1 cellular context compared by ENCODE assay signal in the genomic region with DNA sequence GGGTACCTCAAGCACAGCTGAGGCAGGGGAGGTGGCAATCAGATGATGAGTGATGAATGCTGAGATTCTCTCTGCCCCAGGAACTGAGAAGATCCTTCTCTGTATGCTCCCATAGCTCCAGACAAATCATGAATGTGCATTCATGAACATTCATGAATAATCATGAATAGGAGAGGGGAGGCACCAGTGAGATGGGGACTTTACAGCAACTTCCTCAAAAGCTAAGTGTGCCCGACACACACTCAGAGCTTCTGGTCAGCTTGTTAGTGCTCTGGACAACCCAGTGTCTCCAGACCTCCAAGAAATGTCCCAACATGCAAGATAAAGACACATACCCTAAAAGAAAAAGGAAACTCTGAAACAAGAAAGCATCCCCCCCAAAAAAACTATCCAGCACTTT.
TF ChIP-seq lines count a peak whose summit lies in the region.

No MANE protein-coding gene starts in this region.

TF ChIP-seq in GM12878, 131 proteins besides CTCF, POLR2A, EP300 and RAD21:
- 0 out of 2 replicates have a peak, but pooled peaks have one; percentile 20 for TF ChIP-seq SPI1 (IDR thresholded peaks at IDR 0.05; ENCODE audit: borderline replicate concordance, insufficient read depth, low read depth, low read length)
- TF ChIP-seq MYB (IDR thresholded peaks at IDR 0.05; ENCODE audit: borderline replicate concordance, low read depth, low read length): no peak
